11 cellular contexts compared by ENCODE assay signal in genomic region chr15:40937762-40938529, GRCh38.
DNase-seq lines count a peak whose midpoint lies in the region; ATAC-seq, FAIRE-seq and TF ChIP-seq lines count a peak whose summit lies in the region.
"Had no signal": no experiment of that assay in that cellular context is flagged by ENCODE, and none has a peak within 500 bp of the region (broad histone marks: within the 10 kb centered on the region; RNA-seq: fewer than 3 reads in every experiment).

No MANE protein-coding gene starts in this region.

- no peak for FAIRE-seq in H54 (lab: Jason Lieb, UNC)
- FAIRE-seq: pancreas had no signal

- DNase-seq in AG09309 (ENCODE audit: low read depth), result no peak
- DNase-seq in H54 (ENCODE audit: insufficient read length, low spot score), result peak; percentile 88
- DNase-seq in kidney glomerular epithelial cell (lab: John Stamatoyannopoulos, UW), result peak; percentile 55
- no peak for DNase-seq in stimulated activated CD4-positive, alpha-beta T cell treated with anti-CD3 and anti-CD28 coated beads, Interleukin-4, amount 100 ng/mL, for 1 hour
- DNase-seq in stimulated activated effector memory CD8-positive, alpha-beta T cell treated with anti-CD3 and anti-CD28 coated beads, Interleukin-12 subunit alpha, Interleukin-12 subunit beta, amount 100 ng/mL, for 72 hours (ENCODE audit: low spot score in 2 of 2), result no peak
- no peak for DNase-seq in NCI-H1930 (lab: John Stamatoyannopoulos, UW)
- DNase-seq: amniotic stem cell, NCI-H2081 treated with DMSO at 0.1 percent for 48 hours had no signal

- H3K27ac Mint-ChIP-seq in stimulated activated effector memory CD8-positive, alpha-beta T cell treated with anti-CD3 and anti-CD28 coated beads, Interleukin-12 subunit alpha, Interleukin-12 subunit beta, amount 100 ng/mL, for 72 hours, result no peak overlapping the region

- no peak overlapping the region for H3K4me3 ChIP-seq in AG09309 (ENCODE audit: control insufficient read depth, low read depth, low read length)
- H3K4me3 ChIP-seq: pancreas had no signal

- no peak for TF ChIP-seq POLR2A in H54 (IDR thresholded peaks at IDR 0.05; ENCODE audit: low read depth, low read length)

- TF ChIP-seq CTCF in AG09309 (IDR thresholded peaks at IDR 0.05; ENCODE audit: control insufficient read depth, insufficient read depth, low read depth, low read length, missing control alignments) (peak; percentile 45), VCaP (conservative IDR thresholded peaks at IDR 0.05) (peak; percentile 83)

- no peaks in the 10 kb centered on the region for H3K9me3 Mint-ChIP-seq in stimulated activated effector memory CD8-positive, alpha-beta T cell treated with anti-CD3 and anti-CD28 coated beads, Interleukin-12 subunit alpha, Interleukin-12 subunit beta, amount 100 ng/mL, for 72 hours

- peaks cover 27% of the 10 kb centered on the region for H3K4me1 Mint-ChIP-seq in stimulated activated effector memory CD8-positive, alpha-beta T cell treated with anti-CD3 and anti-CD28 coated beads, Interleukin-12 subunit alpha, Interleukin-12 subunit beta, amount 100 ng/mL, for 72 hours

- no peak overlapping the region for H3K4me3 Mint-ChIP-seq in stimulated activated effector memory CD8-positive, alpha-beta T cell treated with anti-CD3 and anti-CD28 coated beads, Interleukin-12 subunit alpha, Interleukin-12 subunit beta, amount 100 ng/mL, for 72 hours

- peaks cover 11% of the 10 kb centered on the region for H3K36me3 Mint-ChIP-seq in stimulated activated effector memory CD8-positive, alpha-beta T cell treated with anti-CD3 and anti-CD28 coated beads, Interleukin-12 subunit alpha, Interleukin-12 subunit beta, amount 100 ng/mL, for 72 hours

- H3K27ac ChIP-seq in VCaP, result peak overlapping the region; percentile 62
- H3K27ac ChIP-seq: pancreas had no signal

- ATAC-seq in stimulated activated effector memory CD8-positive, alpha-beta T cell treated with anti-CD3 and anti-CD28 coated beads, Interleukin-12 subunit alpha, Interleukin-12 subunit beta, amount 100 ng/mL, for 72 hours, result no peak
- no peak for ATAC-seq in HG03108 (IDR thresholded peaks at IDR 0.05; ENCODE audit: unreplicated experiment)

Comparison
In these comparisons a context has a peak if more than half of its experiments do, and no peak if none do; other contexts are left out.
1. DNase-seq: peak in H54 (single experiment) and kidney glomerular epithelial cell (single experiment); none in AG09309 (single experiment), stimulated activated CD4-positive, alpha-beta T cell treated with anti-CD3 and anti-CD28 coated beads, Interleukin-4, amount 100 ng/mL, for 1 hour (single experiment), stimulated activated effector memory CD8-positive, alpha-beta T cell treated with anti-CD3 and anti-CD28 coated beads, Interleukin-12 subunit alpha, Interleukin-12 subunit beta, amount 100 ng/mL, for 72 hours (0 of 2) and NCI-H1930 (0 of 2).